In the genomic region with DNA sequence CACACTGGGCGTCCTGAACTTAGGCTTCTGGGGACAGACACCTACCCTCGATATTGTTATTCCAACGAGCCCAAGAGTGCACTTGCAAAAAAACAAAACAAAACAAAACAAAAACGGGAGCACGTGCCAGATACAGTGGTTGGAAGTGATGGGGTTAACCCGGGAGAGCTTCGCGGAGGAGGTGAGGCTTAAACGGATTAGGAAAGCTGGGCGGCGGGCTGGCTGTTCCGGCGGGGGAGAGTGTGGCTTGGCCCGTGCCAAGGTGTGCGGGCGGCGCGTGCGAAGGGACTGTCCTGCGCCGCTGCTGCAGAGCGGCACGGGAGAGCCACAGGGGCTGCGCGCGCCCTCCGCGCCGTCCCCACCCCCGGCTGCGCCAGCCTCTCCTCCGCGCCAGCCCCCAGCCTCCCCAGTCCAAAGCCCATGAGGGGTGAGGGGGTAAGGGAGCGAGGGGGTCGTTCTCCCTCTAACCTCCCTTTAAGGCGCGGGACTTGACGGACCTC, we compare ENCODE assay signal across 9 cellular contexts. TPM values are rescaled to one million over a fixed set of nuclear protein-coding genes. Genes with fewer than 3 reads are reported as not detected.
DNase-seq lines count a peak whose midpoint lies in the region; ATAC-seq, FAIRE-seq and TF ChIP-seq lines count a peak whose summit lies in the region.
"Had no signal": no experiment of that assay in that cellular context is flagged by ENCODE, and none has a peak within 500 bp of the region (broad histone marks: within the 10 kb centered on the region; RNA-seq: fewer than 3 reads in every experiment).

No MANE protein-coding gene starts in this region.

- H3K4me1 ChIP-seq in A549 (peaks cover 21% of the 10 kb centered on the region), ascending aorta (peaks cover 9 to 29% of the 10 kb centered on the region in 2 donors), mesenchymal stem cell (ENCODE audit: control insufficient read depth, insufficient read depth, low read depth, low read length) (peaks cover 29% of the 10 kb centered on the region), prostate gland (replicated peaks) (peaks cover 7% of the 10 kb centered on the region)

- DNase-seq in A549 (ENCODE audit: low read depth in 1 of 2, low spot score in 1 of 2) (no peak), HL-60 (ENCODE audit: low read depth in 1 of 2, low spot score in 1 of 2) (no peak), ascending aorta (ENCODE audit: low spot score in 2 of 2) (no peak), mesenchymal stem cell (no peak), putamen (ENCODE audit: low spot score) (no peak), ureter (ENCODE audit: low spot score) (no peak), prostate gland (ENCODE audit: low spot score) (no peak)

- H3K4me2 ChIP-seq in A549 (peak overlapping the region; percentile 94), mesenchymal stem cell (ENCODE audit: low read length, poor library complexity, severe bottlenecking) (no peak overlapping the region)

- H3K9me3 ChIP-seq in A549 = no peaks in the 10 kb centered on the region
- H3K9me3 ChIP-seq in ascending aorta = no peaks in the 10 kb centered on the region
- H3K9me3 ChIP-seq in mesenchymal stem cell (ENCODE audit: control insufficient read depth, low read length) = no peaks in the 10 kb centered on the region
- H3K9me3 ChIP-seq in prostate gland = no peaks in the 10 kb centered on the region

- H3K36me3 ChIP-seq in ascending aorta (no peaks in the 10 kb centered on the region), mesenchymal stem cell (ENCODE audit: control insufficient read depth in 1 of 2, insufficient read depth in 2 of 2, low read depth in 1 of 2, low read length in 2 of 2) (no peaks in the 10 kb centered on the region), prostate gland (no peaks in the 10 kb centered on the region)

- CTCF ChIA-PET in A549 (lab: Yijun Ruan, JAX) = interaction anchor here (0.6 to 14.1 kb wide), 33 partner anchors 9 to 302 kb away, joined by 3 to 302 read pairs (median 4); a partner anchor contains a TSS

- no peak overlapping the region for H2AK5ac ChIP-seq in mesenchymal stem cell (ENCODE audit: low read length, severe bottlenecking)

- no peak overlapping the region for H3K18ac ChIP-seq in mesenchymal stem cell (ENCODE audit: low read depth in 1 of 2, low read length in 2 of 2)

- TF ChIP-seq CTCF in A549 (IDR thresholded peaks at IDR 0.05) = no peak
- no peak for TF ChIP-seq CTCF in HL-60 (IDR thresholded peaks at IDR 0.05; ENCODE audit: insufficient read depth, low read length)
- TF ChIP-seq CTCF in ascending aorta (IDR thresholded peaks at IDR 0.05) = no peak
- TF ChIP-seq CTCF in prostate gland (IDR thresholded peaks at IDR 0.05) = no peak

- no peak overlapping the region for H3K4ac ChIP-seq in mesenchymal stem cell (ENCODE audit: low read depth in 1 of 2, low read length in 2 of 2)

- TF ChIP-seq EP300 in A549 (IDR thresholded peaks at IDR 0.05) = no peak

- H3K27ac ChIP-seq in A549 = peak overlapping the region; percentile 32 to 73; a peak in 4 of 6 replicates
- H3K27ac ChIP-seq in HL-60 (replicated peaks) = no peak overlapping the region
- no peak overlapping the region for H3K27ac ChIP-seq in ascending aorta
- no peak overlapping the region for H3K27ac ChIP-seq in mesenchymal stem cell (ENCODE audit: low read length, poor library complexity, severe bottlenecking)
- H3K27ac ChIP-seq in prostate gland = no peak overlapping the region

- no peak overlapping the region for H2BK12ac ChIP-seq in mesenchymal stem cell (ENCODE audit: low read length in 2 of 2)

- TF ChIP-seq RAD21 in A549 (conservative IDR thresholded peaks at IDR 0.05 in 1 of 2, IDR thresholded peaks at IDR 0.05 in 1 of 2) = no peak

- no peak overlapping the region for H4K91ac ChIP-seq in mesenchymal stem cell (ENCODE audit: low read length)

- H4K8ac ChIP-seq in mesenchymal stem cell (ENCODE audit: low read length) = peak overlapping the region; percentile 69

- H3K27me3 ChIP-seq in HL-60 (ENCODE audit: insufficient read depth, poor library complexity, severe bottlenecking) (peaks cover 60% of the 10 kb centered on the region), ascending aorta (peaks cover 19% of the 10 kb centered on the region), mesenchymal stem cell (ENCODE audit: control insufficient read depth in 1 of 2, insufficient read depth in 1 of 2, low read length in 2 of 2) (peaks cover 76 to 85% of the 10 kb centered on the region in 2 experiments), prostate gland (replicated peaks; ENCODE audit: insufficient read depth) (peaks cover 10% of the 10 kb centered on the region)

- 2% methylated on average over 36 of the region's 38 CpGs for WGBS in A549 (ENCODE audit: missing lambda C conversion rate)
- WGBS in mesenchymal stem cell = 2% methylated on average over 23 of the region's 38 CpGs
- WGBS in prostate gland = 1% methylated on average over 36 of the region's 38 CpGs

- no peak overlapping the region for H2AFZ ChIP-seq in mesenchymal stem cell (ENCODE audit: low read depth, low read length)

- H2BK120ac ChIP-seq in mesenchymal stem cell (ENCODE audit: low read depth, low read length) = no peak overlapping the region

- peak overlapping the region in 1 of 2 experiments; percentile 57 for H3K23ac ChIP-seq in mesenchymal stem cell (ENCODE audit: low read length in 2 of 2)

- POLR2A ChIA-PET in A549 (lab: Yijun Ruan, JAX) = no interaction called here

- H3K14ac ChIP-seq in mesenchymal stem cell (ENCODE audit: low read length in 2 of 2) = no peak overlapping the region

- no peaks in the 10 kb centered on the region for H3K79me1 ChIP-seq in mesenchymal stem cell (replicated peaks; ENCODE audit: low read length, poor library complexity, severe bottlenecking)

- ATAC-seq in A549 = peak; percentile 27 to 52; a peak in 5 of 6 replicates
- no peak for ATAC-seq in GM21447 (IDR thresholded peaks at IDR 0.05; ENCODE audit: unreplicated experiment)

- no peak overlapping the region for H3K9ac ChIP-seq in mesenchymal stem cell (ENCODE audit: low read length)

- H3K4me3 ChIP-seq in A549 = peak overlapping the region; percentile 75
- peak overlapping the region; percentile 28 for H3K4me3 ChIP-seq in HL-60 (replicated peaks; ENCODE audit: insufficient read depth, low read length)
- peak overlapping the region; percentile 43 to 67 for H3K4me3 ChIP-seq in ascending aorta
- H3K4me3 ChIP-seq in mesenchymal stem cell (ENCODE audit: insufficient read depth in 1 of 2, low read depth in 1 of 2, low read length in 2 of 2) = peak overlapping the region in 1 of 2 experiments; percentile 1
- peak overlapping the region in 1 of 2 donors; percentile 3 for H3K4me3 ChIP-seq in prostate gland

- intact Hi-C loops in ascending aorta (cut with DNase I) = no loop called here
- intact Hi-C loops in prostate gland (cut with DNase I) = no loop called here

- TF ChIP-seq POLR2A in A549 (IDR thresholded peaks at IDR 0.05; ENCODE audit: low read length) = no peak
- no peak for TF ChIP-seq POLR2A in prostate gland (IDR thresholded peaks at IDR 0.05)

- FAIRE-seq in A549 (lab: Jason Lieb, UNC) = no peak
- FAIRE-seq: TTC549 had no signal

- no peak overlapping the region for H2BK5ac ChIP-seq in mesenchymal stem cell (ENCODE audit: low read depth, low read length, poor library complexity, severe bottlenecking)

- H2BK15ac ChIP-seq in mesenchymal stem cell (ENCODE audit: low read depth, poor library complexity, severe bottlenecking) = no peak overlapping the region

RNA-seq across cellular contexts. Expression of a gene that starts 1.5 kb away (rescaled TPM):
- polyA plus RNA-seq in A549 (2011; rRNA removed) (0.90 and 0.97 TPM in 2 replicates), A549 (2017; fragmentation: RNase III; extraction: RNeasy Plus Mini Kit Qiagen cat#74134 plus additional on column Dnase treatment) (1.6 to 1.9 TPM (median 1.7 TPM) in 3 replicates)
- 3.9 and 5.7 TPM in 2 replicates for polyA plus RNA-seq in A549 (2012; cell fraction: cytosol; rRNA removed)
- 8.7 TPM in 2 replicates for polyA plus RNA-seq in A549 (2012; cell fraction: nucleus; rRNA removed)
- polyA minus RNA-seq in A549 (2011; rRNA and poly(A)+ RNA removed) = 0.87 and 0.88 TPM in 2 replicates
- total RNA-seq in ascending aorta (7.6 TPM), ureter (not detected), prostate gland (100 to 1,000 TPM in 1 of 2 donors, not detected in 1; 102 TPM)
- polyA plus RNA-seq in mesenchymal stem cell (2013, experiment 1 of 2) = 0.03 TPM
- polyA plus RNA-seq in mesenchymal stem cell (2013, experiment 2 of 2) = 0.05 TPM

RNA-seq across cellular contexts. Expression of a gene that starts 10.9 kb away (rescaled TPM):
- polyA plus RNA-seq in A549 (2011; rRNA removed) (0.12 TPM in 1 of 2 replicates, not detected in the other), A549 (2017; fragmentation: RNase III; extraction: RNeasy Plus Mini Kit Qiagen cat#74134 plus additional on column Dnase treatment) (not detected in 3 replicates)
- not detected in 2 replicates for polyA plus RNA-seq in A549 (2012; cell fraction: cytosol; rRNA removed)
- polyA plus RNA-seq in A549 (2012; cell fraction: nucleus; rRNA removed) = not detected in 2 replicates
- polyA minus RNA-seq in A549 (2011; rRNA and poly(A)+ RNA removed) = not detected in 2 replicates
- total RNA-seq in ascending aorta (not detected), ureter (not detected), prostate gland (10 to 100 TPM in 1 of 2 donors, not detected in 1; 16.1 TPM)
- not detected for polyA plus RNA-seq in mesenchymal stem cell (2013, experiment 1 of 2)
- polyA plus RNA-seq in mesenchymal stem cell (2013, experiment 2 of 2) = not detected

RNA-seq across cellular contexts. Expression of a gene that starts 17.9 kb away (rescaled TPM):
- polyA plus RNA-seq in A549 (2011; rRNA removed) (0.05 and 0.14 TPM in 2 replicates), A549 (2017; fragmentation: RNase III; extraction: RNeasy Plus Mini Kit Qiagen cat#74134 plus additional on column Dnase treatment) (0.07 to 0.13 TPM (median 0.11 TPM) in 3 replicates)
- polyA plus RNA-seq in A549 (2012; cell fraction: cytosol; rRNA removed) = 0.11 and 0.17 TPM in 2 replicates
- polyA plus RNA-seq in A549 (2012; cell fraction: nucleus; rRNA removed) = 0.26 and 0.39 TPM in 2 replicates
- 0.19 and 0.29 TPM in 2 replicates for polyA minus RNA-seq in A549 (2011; rRNA and poly(A)+ RNA removed)
- total RNA-seq in ascending aorta (not detected), ureter (0.18 TPM), prostate gland (10 to 100 TPM in 1 of 2 donors, 1 to 10 TPM in 1; 2.8 to 17.9 TPM)
- 0.01 TPM for polyA plus RNA-seq in mesenchymal stem cell (2013, experiment 1 of 2)
- not detected for polyA plus RNA-seq in mesenchymal stem cell (2013, experiment 2 of 2)

RNA-seq across cellular contexts. Expression of a gene that starts 43.9 kb away (rescaled TPM):
- polyA plus RNA-seq in A549 (2011; rRNA removed) (1.0 TPM in 2 replicates), A549 (2017; fragmentation: RNase III; extraction: RNeasy Plus Mini Kit Qiagen cat#74134 plus additional on column Dnase treatment) (0.76 to 1.3 TPM (median 1.0 TPM) in 3 replicates)
- polyA plus RNA-seq in A549 (2012; cell fraction: cytosol; rRNA removed) = 1.7 and 2.2 TPM in 2 replicates
- polyA plus RNA-seq in A549 (2012; cell fraction: nucleus; rRNA removed) = 18.1 and 20.0 TPM in 2 replicates
- 0.66 and 1.1 TPM in 2 replicates for polyA minus RNA-seq in A549 (2011; rRNA and poly(A)+ RNA removed)
- total RNA-seq in ascending aorta (not detected), ureter (0.68 TPM), prostate gland (10 to 100 TPM in 1 of 2 donors, 1 to 10 TPM in 1; 4.2 to 11.2 TPM)
- 0.23 TPM for polyA plus RNA-seq in mesenchymal stem cell (2013, experiment 1 of 2)
- 0.19 TPM for polyA plus RNA-seq in mesenchymal stem cell (2013, experiment 2 of 2)

RNA-seq across cellular contexts. Expression of a gene that starts 47.1 kb away (rescaled TPM):
- polyA plus RNA-seq in A549 (2011; rRNA removed) (50.5 and 61.8 TPM in 2 replicates), A549 (2017; fragmentation: RNase III; extraction: RNeasy Plus Mini Kit Qiagen cat#74134 plus additional on column Dnase treatment) (69.3 to 71.2 TPM (median 70.2 TPM) in 3 replicates)
- polyA plus RNA-seq in A549 (2012; cell fraction: cytosol; rRNA removed) = 94.4 and 103 TPM in 2 replicates
- polyA plus RNA-seq in A549 (2012; cell fraction: nucleus; rRNA removed) = 380 and 516 TPM in 2 replicates
- polyA minus RNA-seq in A549 (2011; rRNA and poly(A)+ RNA removed) = 356 and 439 TPM in 2 replicates
- total RNA-seq in ascending aorta (63.4 TPM), ureter (63.6 TPM), prostate gland (10 to 100 TPM; 16.0 to 63.6 TPM)
- polyA plus RNA-seq in mesenchymal stem cell (2013, experiment 1 of 2) = 12.6 TPM
- polyA plus RNA-seq in mesenchymal stem cell (2013, experiment 2 of 2) = 10.9 TPM

Comparison
In these comparisons a context has a peak if more than half of its experiments do, and no peak if none do; other contexts are left out.
1. H3K27ac ChIP-seq: peak in A549 (2 of 2); none in HL-60 (single experiment), ascending aorta (0 of 2), mesenchymal stem cell (single experiment) and prostate gland (0 of 2).